ENCODE assay signal across 13 cellular contexts in the genomic region with DNA sequence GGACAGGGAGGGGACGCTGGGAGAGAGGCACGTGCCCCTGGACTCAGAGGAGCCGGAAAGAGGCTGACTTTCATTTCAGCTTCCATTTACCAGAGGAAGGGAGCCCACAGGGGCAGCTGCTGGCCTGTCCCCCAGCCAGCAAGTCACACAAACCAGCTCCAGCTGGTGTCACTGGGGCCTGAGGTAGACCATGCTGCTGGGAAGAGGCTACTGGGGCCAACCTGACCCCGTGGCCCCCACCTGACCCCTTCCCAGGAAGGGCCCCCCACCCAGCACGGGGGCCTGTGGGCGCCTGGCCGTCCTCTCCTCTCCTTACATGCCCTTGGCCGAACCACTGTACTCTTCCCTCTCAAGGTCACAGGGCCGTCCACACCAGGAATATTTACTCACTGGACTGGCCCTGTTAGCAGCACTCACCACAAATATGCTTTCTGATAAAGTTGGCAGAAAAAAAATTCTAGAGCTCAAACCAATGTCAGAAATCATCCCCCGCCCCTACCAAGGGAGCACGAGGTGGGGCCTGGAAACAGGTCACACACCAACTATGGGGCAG.
DNase-seq lines count a peak whose midpoint lies in the region; ATAC-seq and TF ChIP-seq lines count a peak whose summit lies in the region.
"Had no signal": no experiment of that assay in that cellular context is flagged by ENCODE, and none has a peak within 500 bp of the region (broad histone marks: within the 10 kb centered on the region; RNA-seq: fewer than 3 reads in every experiment).

No MANE protein-coding gene starts in this region.

- H3K36me3 Mint-ChIP-seq in progenitor cell of endocrine pancreas (ENCODE audit: insufficient read depth): no peaks in the 10 kb centered on the region
- H3K36me3 Mint-ChIP-seq: activated naive CD8-positive, alpha-beta T cell treated with anti-CD3 and anti-CD28 coated beads, Interleukin-2, amount 10 ng/mL, durations not matched to agents 7 days and 5 days had no signal

- H3K4me1 ChIP-seq in SJCRH30: peaks cover 51% of the 10 kb centered on the region

- H3K27ac ChIP-seq in C4-2B (peak overlapping the region; percentile 75), SJCRH30 (peak overlapping the region; percentile 70)
- H3K27ac ChIP-seq: SK-N-MC had no signal

- peaks cover 23% of the 10 kb centered on the region for H3K27me3 Mint-ChIP-seq in progenitor cell of endocrine pancreas
- H3K27me3 Mint-ChIP-seq: activated naive CD8-positive, alpha-beta T cell treated with anti-CD3 and anti-CD28 coated beads, Interleukin-2, amount 10 ng/mL, durations not matched to agents 7 days and 5 days; CD4-positive, CD25-positive, alpha-beta regulatory T cell; stimulated activated naive CD8-positive, alpha-beta T cell treated with anti-CD3 and anti-CD28 coated beads, Interleukin-15, Interleukin-2, amounts not matched to agents 100 ng/mL and 50 ng/mL, for 24 hours had no signal

- peak; percentile 69 for ATAC-seq in left ventricle myocardium superior

- intact Hi-C loops in left ventricle myocardium superior (cut with micrococcal nuclease): no loop called here

- H3K27me3 ChIP-seq in SJCRH30: no peaks in the 10 kb centered on the region

- peak overlapping the region; percentile 91 for H3K27ac Mint-ChIP-seq in progenitor cell of endocrine pancreas
- H3K27ac Mint-ChIP-seq: activated naive CD8-positive, alpha-beta T cell treated with anti-CD3 and anti-CD28 coated beads, Interleukin-2, amount 10 ng/mL, durations not matched to agents 7 days and 5 days; stimulated activated naive CD8-positive, alpha-beta T cell treated with anti-CD3 and anti-CD28 coated beads, Interleukin-15, Interleukin-2, amounts not matched to agents 100 ng/mL and 50 ng/mL, for 24 hours had no signal

- H3K4me3 Mint-ChIP-seq in progenitor cell of endocrine pancreas (ENCODE audit: low read depth): peak overlapping the region; percentile 47
- H3K4me3 Mint-ChIP-seq: activated naive CD8-positive, alpha-beta T cell treated with anti-CD3 and anti-CD28 coated beads, Interleukin-2, amount 10 ng/mL, durations not matched to agents 7 days and 5 days; CD4-positive, CD25-positive, alpha-beta regulatory T cell; stimulated activated naive CD8-positive, alpha-beta T cell treated with anti-CD3 and anti-CD28 coated beads, Interleukin-15, Interleukin-2, amounts not matched to agents 100 ng/mL and 50 ng/mL, for 24 hours had no signal

- DNase-seq in SJCRH30 (peak in 1 of 2 experiments; percentile 78), left ventricle myocardium superior (no peak), progenitor cell of endocrine pancreas (ENCODE audit: low spot score, unreplicated experiment) (no peak), GM10266 (ENCODE audit: extremely low spot score) (no peak), NCI-H510A treated with DMSO at 0.1 percent for 48 hours (lab: John Stamatoyannopoulos, UW) (no peak), mesenteric fat pad (ENCODE audit: low spot score) (no peak), mucosa of gallbladder (ENCODE audit: low spot score) (no peak)
- DNase-seq: activated CD4-positive, alpha-beta T cell treated with anti-CD3 and anti-CD28 coated beads, Interleukin-2, amount 50 U/mL, for 4 hours; activated naive CD8-positive, alpha-beta T cell treated with anti-CD3 and anti-CD28 coated beads, Interleukin-2, amount 10 ng/mL, durations not matched to agents 7 days and 5 days; CD4-positive, CD25-positive, alpha-beta regulatory T cell had no signal

- H3K9me3 Mint-ChIP-seq in progenitor cell of endocrine pancreas (ENCODE audit: low read depth): no peaks in the 10 kb centered on the region
- H3K9me3 Mint-ChIP-seq: activated naive CD8-positive, alpha-beta T cell treated with anti-CD3 and anti-CD28 coated beads, Interleukin-2, amount 10 ng/mL, durations not matched to agents 7 days and 5 days; CD4-positive, CD25-positive, alpha-beta regulatory T cell; stimulated activated naive CD8-positive, alpha-beta T cell treated with anti-CD3 and anti-CD28 coated beads, Interleukin-15, Interleukin-2, amounts not matched to agents 100 ng/mL and 50 ng/mL, for 24 hours had no signal

- TF ChIP-seq CTCF in C4-2B (conservative IDR thresholded peaks at IDR 0.05) (no peak), progenitor cell of endocrine pancreas (IDR thresholded peaks at IDR 0.05; ENCODE audit: unreplicated experiment) (no peak), GM10266 (IDR thresholded peaks at IDR 0.05; ENCODE audit: control insufficient read depth, insufficient read depth, low read depth, missing control alignments) (no peak)

- H3K9me3 ChIP-seq in SJCRH30 (replicated peaks): no peaks in the 10 kb centered on the region

- H3K36me3 ChIP-seq in SJCRH30: no peaks in the 10 kb centered on the region

- H3K4me3 ChIP-seq in SJCRH30: peak overlapping the region; percentile 7
- H3K4me3 ChIP-seq: SK-N-MC had no signal

- peaks cover 57% of the 10 kb centered on the region for H3K4me1 Mint-ChIP-seq in progenitor cell of endocrine pancreas (ENCODE audit: low read depth)
- H3K4me1 Mint-ChIP-seq: activated naive CD8-positive, alpha-beta T cell treated with anti-CD3 and anti-CD28 coated beads, Interleukin-2, amount 10 ng/mL, durations not matched to agents 7 days and 5 days had no signal
